8 cellular contexts compared by ENCODE assay signal in genomic region chr6:165439928-165440554, GRCh38.
A peak's percentile ranks its signal among the peaks of the same experiment; 100 is the strongest.
DNase-seq lines count a peak whose midpoint lies in the region; ATAC-seq, FAIRE-seq and TF ChIP-seq lines count a peak whose summit lies in the region.

No MANE protein-coding gene starts in this region.

- H3K36me3 ChIP-seq in gastroesophageal sphincter (no peaks in the 10 kb centered on the region), tibial nerve (no peaks in the 10 kb centered on the region)

- H3K4me3 ChIP-seq in gastroesophageal sphincter (no peak overlapping the region), tibial nerve (no peak overlapping the region)

- H3K27ac ChIP-seq in RWPE1: no peak overlapping the region
- no peak overlapping the region for H3K27ac ChIP-seq in gastroesophageal sphincter
- no peak overlapping the region for H3K27ac ChIP-seq in tibial nerve

- WGBS in gastroesophageal sphincter (ENCODE audit: low coverage in 1 of 2), 2 donors: 44 to 48% methylated on average over 4 of the region's 4 CpGs
- WGBS in tibial nerve, 2 donors: 38 to 46% methylated on average over 4 of the region's 4 CpGs

- ATAC-seq in gastroesophageal sphincter (no peak), HG03442 (IDR thresholded peaks at IDR 0.05; ENCODE audit: unreplicated experiment) (no peak)

- CTCF ChIA-PET in RWPE1 (lab: Yijun Ruan, JAX): interaction anchor here (0.6 to 2.6 kb wide), 10 partner anchors 72 to 666 kb away, joined by 3 to 38 read pairs (median 3); no protein-coding TSS in a partner anchor

- TF ChIP-seq EP300 in gastroesophageal sphincter (IDR thresholded peaks at IDR 0.05) (no peak), tibial nerve (IDR thresholded peaks at IDR 0.05) (no peak)

- H3K27me3 ChIP-seq in gastroesophageal sphincter (no peaks in the 10 kb centered on the region), tibial nerve (no peaks in the 10 kb centered on the region)

- H3K4me1 ChIP-seq in gastroesophageal sphincter (no peaks in the 10 kb centered on the region), tibial nerve (no peaks in the 10 kb centered on the region)

- FAIRE-seq in GM12891 (lab: Jason Lieb, UNC): no peak

- no peak for TF ChIP-seq POLR2A in GM12891 (IDR thresholded peaks at IDR 0.05; ENCODE audit: low read depth, low read length)
- TF ChIP-seq POLR2A in gastroesophageal sphincter (IDR thresholded peaks at IDR 0.05): no peak
- TF ChIP-seq POLR2A in tibial nerve (IDR thresholded peaks at IDR 0.05): no peak

- DNase-seq in GM12891 (ENCODE audit: insufficient read length, low spot score) (peak; percentile 1), HPDE6-E6E7 (ENCODE audit: extremely low spot score) (peak; percentile 4), RWPE1 (ENCODE audit: low spot score) (peak; percentile 18), tibial nerve (ENCODE audit: low spot score in 2 of 2) (no peak), NK-92 (lab: John Stamatoyannopoulos, UW; ENCODE audit: unreplicated experiment) (no peak)
- no peak for DNase-seq in effector CD8-positive, alpha-beta T cell (lab: John Stamatoyannopoulos, UW)

- POLR2A ChIA-PET in RWPE1 (lab: Yijun Ruan, JAX; ENCODE audit: low non-redundant PET): no interaction called here

- H3K9me3 ChIP-seq in gastroesophageal sphincter: no peaks in the 10 kb centered on the region
- H3K9me3 ChIP-seq in tibial nerve: no peaks in the 10 kb centered on the region

- TF ChIP-seq CTCF in RWPE1 (conservative IDR thresholded peaks at IDR 0.05; ENCODE audit: low read depth) (peak; percentile 70), gastroesophageal sphincter (IDR thresholded peaks at IDR 0.05) (peak; percentile 8 to 46 (median 28)), tibial nerve (IDR thresholded peaks at IDR 0.05) (peak; percentile 24 to 59 (median 37))

TF ChIP-seq in GM12891, 5 proteins besides CTCF, POLR2A, EP300 and RAD21:
- TF ChIP-seq SPI1 (IDR thresholded peaks at IDR 0.05; ENCODE audit: low read depth, low read length) (no peak), PAX5 (IDR thresholded peaks at IDR 0.05; ENCODE audit: insufficient read depth, low read length, severe bottlenecking) (no peak), POU2F2 (IDR thresholded peaks at IDR 0.05; ENCODE audit: low read depth, low read length) (no peak), POLR2AphosphoS5 (IDR thresholded peaks at IDR 0.05; ENCODE audit: low read depth, low read length) (no peak), TAF1 (IDR thresholded peaks at IDR 0.05; ENCODE audit: low read depth, low read length) (no peak)
TF ChIP-seq in GM12891: peak in this region for 0.

Comparison
In these comparisons a context has a peak if more than half of its experiments do, and no peak if none do; other contexts are left out.
1. DNase-seq: peak in GM12891 (single experiment), HPDE6-E6E7 (single experiment) and RWPE1 (single experiment); none in tibial nerve (0 of 2), NK-92 (single experiment) and effector CD8-positive, alpha-beta T cell (single experiment).
2. Peak in every context shown above with its lines, with median percentiles within 50 percentile points of each other: CTCF ChIP-seq.